12 cellular contexts compared by ENCODE assay signal in genomic region chr12:1619599-1619998, GRCh38. TPM values are rescaled to one million over a fixed set of nuclear protein-coding genes. Genes with fewer than 3 reads are reported as not detected.
DNase-seq lines count a peak whose midpoint lies in the region; ATAC-seq, FAIRE-seq and TF ChIP-seq lines count a peak whose summit lies in the region.
"Had no signal": no experiment of that assay in that cellular context is flagged by ENCODE, and none has a peak within 500 bp of the region (broad histone marks: within the 10 kb centered on the region; RNA-seq: fewer than 3 reads in every experiment).

No MANE protein-coding gene starts in this region.

- no peak overlapping the region for H3K23ac ChIP-seq in neuronal stem cell (ENCODE audit: low read depth, low read length, poor library complexity)

- DNase-seq in GM12892 (ENCODE audit: insufficient read length), result peak; percentile 49
- DNase-seq in Kasumi-1 (lab: John Stamatoyannopoulos, UW), result peak; percentile 5 to 32
- peak in 3 of 4 donors; percentile 21 to 57 (median 25) for DNase-seq in body of pancreas
- DNase-seq in neuronal stem cell (ENCODE audit: low spot score), result no peak
- DNase-seq in NCI-H1092 treated with DMSO at 0.1 percent for 48 hours (lab: John Stamatoyannopoulos, UW), result no peak
- DNase-seq: activated CD4-positive, alpha-beta T cell treated with anti-CD3 and anti-CD28 coated beads for 1 hour; MG63; stomach had no signal

- peaks cover 4% of the 10 kb centered on the region for H3K79me1 ChIP-seq in neuronal stem cell (ENCODE audit: low read depth, low read length)

- H3K27me3 ChIP-seq in body of pancreas (no peaks in the 10 kb centered on the region), neuronal stem cell (ENCODE audit: control insufficient read depth in 3 of 3, insufficient read depth in 3 of 3, low read depth in 1 of 3, low read length in 3 of 3) (peaks cover 0 to 42% (median 0%) of the 10 kb centered on the region in 3 experiments)
- H3K27me3 ChIP-seq: MG63, stomach had no signal

- peak overlapping the region; percentile 98 for H4K8ac ChIP-seq in neuronal stem cell (ENCODE audit: low read depth, low read length)

- H2AK5ac ChIP-seq in neuronal stem cell (ENCODE audit: low read depth, low read length), result no peak overlapping the region

- H3K9me3 ChIP-seq in body of pancreas, result no peaks in the 10 kb centered on the region
- H3K9me3 ChIP-seq in neuronal stem cell (replicated peaks in 1 of 2; ENCODE audit: control insufficient read depth in 2 of 2, insufficient read depth in 1 of 2, low read depth in 1 of 2, low read length in 2 of 2), result no peaks in the 10 kb centered on the region
- H3K9me3 ChIP-seq: MG63, stomach had no signal

- no peak for TF ChIP-seq POLR2A in GM12892 (IDR thresholded peaks at IDR 0.05; ENCODE audit: low read depth, low read length)
- TF ChIP-seq POLR2A in body of pancreas (IDR thresholded peaks at IDR 0.05), result no peak

- H3K27ac ChIP-seq in body of pancreas, result no peak overlapping the region
- H3K27ac ChIP-seq in neuronal stem cell (replicated peaks; ENCODE audit: low read length), result no peak overlapping the region
- H3K27ac ChIP-seq: stomach had no signal

- no peak overlapping the region for H3K9ac ChIP-seq in neuronal stem cell (ENCODE audit: low read depth, low read length, poor library complexity)

- no peak overlapping the region for H2AFZ ChIP-seq in neuronal stem cell (ENCODE audit: low read length)

- no peak overlapping the region for H3K4me3 ChIP-seq in body of pancreas
- H3K4me3 ChIP-seq in neuronal stem cell (ENCODE audit: low read length in 2 of 2), result no peak overlapping the region
- H3K4me3 ChIP-seq: lung, MG63, skin epidermis, stomach had no signal

- H2BK5ac ChIP-seq in neuronal stem cell (ENCODE audit: low read length), result no peak overlapping the region

- TF ChIP-seq CTCF in body of pancreas (IDR thresholded peaks at IDR 0.05), result no peak

- H3K36me3 ChIP-seq in body of pancreas (replicated peaks in 1 of 2; ENCODE audit: insufficient read depth in 1 of 2, low read depth in 2 of 2) (no peaks in the 10 kb centered on the region), neuronal stem cell (replicated peaks in 1 of 2; ENCODE audit: control insufficient read depth in 2 of 2, insufficient read depth in 2 of 2, low read length in 2 of 2) (peaks cover 0 to 6% of the 10 kb centered on the region in 2 donors)
- H3K36me3 ChIP-seq: stomach had no signal

- H3K4me1 ChIP-seq in body of pancreas (no peaks in the 10 kb centered on the region), neuronal stem cell (ENCODE audit: control insufficient read depth in 2 of 2, insufficient read depth in 1 of 2, low read depth in 1 of 2, low read length in 2 of 2) (peaks cover 0 to 5% of the 10 kb centered on the region in 2 donors)

- no peak overlapping the region for H3K4me2 ChIP-seq in neuronal stem cell (ENCODE audit: insufficient read depth, low read length, poor library complexity, severe bottlenecking)

- H2BK120ac ChIP-seq in neuronal stem cell (ENCODE audit: low read depth, low read length), result no peak overlapping the region

- no peak overlapping the region for H3K4ac ChIP-seq in neuronal stem cell (ENCODE audit: low read length)

- no peak overlapping the region for H3K14ac ChIP-seq in neuronal stem cell (ENCODE audit: low read length)

- H2BK12ac ChIP-seq in neuronal stem cell (ENCODE audit: low read length), result no peak overlapping the region

- no peak overlapping the region for H4K91ac ChIP-seq in neuronal stem cell (ENCODE audit: low read depth, low read length, poor library complexity)

- WGBS in body of pancreas, 2 donors, result 53 to 85% methylated on average over 8 of the region's 8 CpGs
- no CpG with 5 or more reads among the region's 8 CpGs for WGBS in neuronal stem cell (ENCODE audit: extremely low coverage in 2 of 2, insufficient read length in 2 of 2, insufficient replicate concordance in 1 of 2), 2 donors

- intact Hi-C loops in body of pancreas (cut with DNase I), result no loop called here

- no peak overlapping the region for H2BK15ac ChIP-seq in neuronal stem cell (ENCODE audit: low read length)

- ATAC-seq in body of pancreas (no peak), HG03108 (IDR thresholded peaks at IDR 0.05; ENCODE audit: unreplicated experiment) (no peak), GM21737 (IDR thresholded peaks at IDR 0.05; ENCODE audit: unreplicated experiment) (no peak)

- FAIRE-seq in GM12892 (lab: Jason Lieb, UNC), result peak; percentile 85

- H3K18ac ChIP-seq in neuronal stem cell (ENCODE audit: low read length), result no peak overlapping the region

RNA-seq across cellular contexts. Expression of gene WNT5B, which starts 9.4 kb away (rescaled TPM):
- 5.2 TPM for polyA plus RNA-seq in GM12892 (2012; ENCODE audit: missing spikeins)
- not detected for total RNA-seq in body of pancreas
- polyA plus RNA-seq in neuronal stem cell (2013, experiment 1 of 2), result 74.9 TPM
- 74.2 TPM for polyA plus RNA-seq in neuronal stem cell (2013, experiment 2 of 2)

RNA-seq across cellular contexts. Expression of gene FBXL14, which starts 25.2 kb away (rescaled TPM):
- 2.9 TPM for polyA plus RNA-seq in GM12892 (2012; ENCODE audit: missing spikeins)
- 1 to 10 TPM; 4.6 to 9.9 TPM for total RNA-seq in body of pancreas
- 34.2 TPM for polyA plus RNA-seq in neuronal stem cell (2013, experiment 1 of 2)
- polyA plus RNA-seq in neuronal stem cell (2013, experiment 2 of 2), result 33.4 TPM

Comparison
In these comparisons a context has a peak if more than half of its experiments do, and no peak if none do; other contexts are left out.
1. DNase-seq: peak in GM12892 (single experiment), Kasumi-1 (2 of 2) and body of pancreas (3 of 4); none in neuronal stem cell (single experiment) and NCI-H1092 treated with DMSO at 0.1 percent for 48 hours (single experiment).